13 cellular contexts compared by ENCODE assay signal in the genomic region with DNA sequence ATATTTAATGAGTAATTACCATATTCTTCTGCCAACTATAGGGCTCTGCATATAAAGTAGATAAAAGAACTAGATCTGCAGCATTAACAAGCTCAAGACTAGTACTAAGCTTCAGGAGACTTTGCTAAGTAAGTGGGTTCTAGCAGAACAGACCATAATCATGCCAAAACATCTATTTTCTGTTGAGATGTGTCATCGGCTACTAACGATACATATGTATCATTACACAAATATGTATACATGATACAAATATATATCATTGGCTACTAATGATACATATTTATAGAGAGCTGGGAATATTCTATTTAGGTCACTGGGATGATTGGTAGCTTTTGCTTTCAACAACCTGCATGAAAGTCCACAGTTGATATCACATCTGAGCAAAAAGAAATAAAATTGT.
DNase-seq lines count a peak whose midpoint lies in the region; ATAC-seq and TF ChIP-seq lines count a peak whose summit lies in the region.
"Had no signal": no experiment of that assay in that cellular context is flagged by ENCODE, and none has a peak within 500 bp of the region (broad histone marks: within the 10 kb centered on the region; RNA-seq: fewer than 3 reads in every experiment).

No MANE protein-coding gene starts in this region.

- H3K4me1 ChIP-seq in RWPE2 (ENCODE audit: insufficient read depth, poor library complexity, severe bottlenecking) (peaks cover 24% of the 10 kb centered on the region), thoracic aorta (ENCODE audit: control insufficient read depth in 1 of 2, low read depth in 2 of 2) (peaks cover 0 to 4% of the 10 kb centered on the region in 2 donors), right lobe of liver (no peaks in the 10 kb centered on the region)

- ATAC-seq in RWPE2 (ENCODE audit: low read depth) (peak; percentile 65), thoracic aorta (ENCODE audit: insufficient number of reproducible peaks, low FRiP score, low read depth) (peak; percentile 36), GM19395 (IDR thresholded peaks at IDR 0.05; ENCODE audit: unreplicated experiment) (no peak), right lobe of liver (no peak)

- H3K4me3 ChIP-seq in RWPE2 (ENCODE audit: severe bottlenecking) (no peak overlapping the region), thoracic aorta (no peak overlapping the region), right lobe of liver (no peak overlapping the region)
- H3K4me3 ChIP-seq: HAP-1 had no signal

- no peak for TF ChIP-seq CTCF in RWPE2 (IDR thresholded peaks at IDR 0.05; ENCODE audit: poor library complexity, severe bottlenecking)
- TF ChIP-seq CTCF in thoracic aorta (IDR thresholded peaks at IDR 0.05), result no peak
- TF ChIP-seq CTCF in right lobe of liver (IDR thresholded peaks at IDR 0.05), result no peak

- H3K9me3 ChIP-seq in RWPE2 (ENCODE audit: severe bottlenecking) (no peaks in the 10 kb centered on the region), thoracic aorta (no peaks in the 10 kb centered on the region), right lobe of liver (no peaks in the 10 kb centered on the region)
- H3K9me3 ChIP-seq: HAP-1 had no signal

- H3K27me3 ChIP-seq in RWPE2 (ENCODE audit: insufficient read depth, poor library complexity, severe bottlenecking), result no peaks in the 10 kb centered on the region
- H3K27me3 ChIP-seq in thoracic aorta (replicated peaks; ENCODE audit: insufficient read depth), result no peaks in the 10 kb centered on the region
- H3K27me3 ChIP-seq in right lobe of liver, result no peaks in the 10 kb centered on the region

- H3K36me3 ChIP-seq in RWPE2 (ENCODE audit: low read depth) (no peaks in the 10 kb centered on the region), thoracic aorta (no peaks in the 10 kb centered on the region), right lobe of liver (no peaks in the 10 kb centered on the region)
- H3K36me3 ChIP-seq: HAP-1 had no signal

- WGBS in right lobe of liver (ENCODE audit: insufficient coverage, low coverage, low lambda C conversion rate, missing lambda C conversion rate), result 73% methylated on average over 2 of the region's 2 CpGs

- DNase-seq in HCEC 1CT (peak; percentile 45), RWPE2 (ENCODE audit: low spot score) (no peak), thoracic aorta (ENCODE audit: low spot score) (no peak), right lobe of liver (no peak), DMS79 (lab: John Stamatoyannopoulos, UW) (no peak)
- DNase-seq: C1 segment of cervical spinal cord; Calu3; CD4-positive, alpha-beta memory T cell; COR-L47; DMS153; GOT3 had no signal

- H3K27ac ChIP-seq in RWPE2 (ENCODE audit: poor library complexity, severe bottlenecking), result no peak overlapping the region
- H3K27ac ChIP-seq in thoracic aorta, result no peak overlapping the region
- H3K27ac ChIP-seq in right lobe of liver, result no peak overlapping the region

- TF ChIP-seq POLR2A in right lobe of liver (IDR thresholded peaks at IDR 0.05), result no peak

- intact Hi-C loops in right lobe of liver (cut with DNase I), result no loop called here

Comparison
In these comparisons a context has a peak if more than half of its experiments do, and no peak if none do; other contexts are left out.
1. ATAC-seq: peak in RWPE2 (single experiment) and thoracic aorta (single experiment); none in GM19395 (single experiment) and right lobe of liver (0 of 4).